1 cellular context compared by ENCODE assay signal in genomic region chr2:14684516-14684915, GRCh38.
TF ChIP-seq lines count a peak whose summit lies in the region.

No MANE protein-coding gene starts in this region.

TF ChIP-seq in GM23338, 12 proteins besides CTCF, POLR2A, EP300 and RAD21:
- no peak for TF ChIP-seq ZNF462 (CRISPR knock-in tag; IDR thresholded peaks at IDR 0.05)
- no peak for TF ChIP-seq EZH2phosphoT487 (IDR thresholded peaks at IDR 0.05; ENCODE audit: unreplicated experiment)
- TF ChIP-seq CREB1 (CRISPR knock-in tag; IDR thresholded peaks at IDR 0.05; ENCODE audit: low read depth): no peak
- TF ChIP-seq NANOG (IDR thresholded peaks at IDR 0.05; ENCODE audit: borderline replicate concordance): no peak
- no peak for TF ChIP-seq REST (IDR thresholded peaks at IDR 0.05; ENCODE audit: unreplicated experiment)
- no peak for TF ChIP-seq STAT1 (IDR thresholded peaks at IDR 0.05; ENCODE audit: unreplicated experiment)
- no peak for TF ChIP-seq ZNF331 (CRISPR knock-in tag; IDR thresholded peaks at IDR 0.05; ENCODE audit: low read depth)
- no peak for TF ChIP-seq JUNB (IDR thresholded peaks at IDR 0.05; ENCODE audit: unreplicated experiment)
- TF ChIP-seq POLR2AphosphoS5 (IDR thresholded peaks at IDR 0.05; ENCODE audit: low read depth): no peak
